8 cellular contexts compared by ENCODE assay signal in the genomic region with DNA sequence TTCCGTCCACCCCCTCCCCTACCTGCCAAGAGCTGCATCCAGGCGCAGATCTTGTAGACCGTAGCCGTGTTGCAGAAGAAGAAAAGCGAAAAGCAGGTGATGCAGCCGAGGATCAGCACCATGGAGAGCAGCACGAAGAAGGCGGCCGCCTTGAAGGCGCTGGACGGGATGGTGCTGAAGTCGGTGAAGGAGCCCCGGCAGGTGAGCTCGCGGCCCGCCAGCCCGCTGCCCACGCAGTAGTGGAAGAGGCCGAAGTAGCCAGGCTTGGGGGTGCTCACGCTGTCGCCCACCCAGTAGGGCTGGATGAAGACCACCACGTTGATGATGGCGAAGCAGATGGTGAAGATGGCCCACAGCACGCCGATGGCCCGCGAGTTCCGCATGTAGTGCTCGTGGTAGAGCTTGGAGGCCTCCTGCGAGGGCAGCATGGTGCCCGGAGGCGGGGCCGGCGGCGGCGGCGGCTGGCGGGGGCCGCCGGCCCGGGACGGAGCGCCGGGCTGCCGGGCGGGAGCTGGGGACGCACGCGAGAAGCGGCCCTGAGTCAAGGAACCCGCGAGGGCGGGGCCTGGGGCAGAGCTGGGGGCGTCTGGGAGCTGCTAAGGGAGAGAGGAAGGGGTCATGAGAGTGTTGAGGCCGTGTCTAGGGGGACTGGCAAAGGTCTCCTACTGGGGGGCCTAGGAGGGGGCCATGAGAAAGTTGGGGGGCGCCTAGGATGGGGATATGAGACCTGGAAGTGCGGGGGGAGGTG. TPM values are rescaled to one million over a fixed set of nuclear protein-coding genes. Genes with fewer than 3 reads are reported as not detected.
DNase-seq lines count a peak whose midpoint lies in the region; ATAC-seq lines count a peak whose summit lies in the region.

No MANE protein-coding gene starts in this region.

- ATAC-seq in GM19463 (IDR thresholded peaks at IDR 0.05; ENCODE audit: unreplicated experiment) = no peak

- DNase-seq in Daoy (ENCODE audit: low read depth) = peak; percentile 47
- DNase-seq in NCI-H2227 treated with DMSO at 0.1 percent for 48 hours (lab: John Stamatoyannopoulos, UW) = peak; percentile 15
- peak; percentile 86 for DNase-seq in astrocyte of the hippocampus (ENCODE audit: low read depth, low spot score)
- peak; percentile 90 for DNase-seq in islet precursor cell
- peak; percentile 6 to 26 for DNase-seq in stimulated activated CD8-positive, alpha-beta memory T cell treated with anti-CD3 and anti-CD28 coated beads, Interleukin-2, amount 100 ng/mL, for 48 hours (ENCODE audit: low read depth in 2 of 2)
- no peak for DNase-seq in midbrain (lab: John Stamatoyannopoulos, UW)
- DNase-seq in EL = no peak

RNA-seq across cellular contexts. Expression of gene LHFPL4, which starts 1.2 kb away (rescaled TPM):
- total RNA-seq in Daoy (2014; rRNA removed; shearing (Covaris generic)) = 0.29 TPM in 1 of 2 replicates, not detected in the other

Comparison
In these comparisons a context has a peak if more than half of its experiments do, and no peak if none do; other contexts are left out.
1. DNase-seq: peak in Daoy (single experiment), NCI-H2227 treated with DMSO at 0.1 percent for 48 hours (single experiment), astrocyte of the hippocampus (single experiment), islet precursor cell (single experiment) and stimulated activated CD8-positive, alpha-beta memory T cell treated with anti-CD3 and anti-CD28 coated beads, Interleukin-2, amount 100 ng/mL, for 48 hours (2 of 2); none in midbrain (single experiment) and EL (single experiment).